In the genomic region with DNA sequence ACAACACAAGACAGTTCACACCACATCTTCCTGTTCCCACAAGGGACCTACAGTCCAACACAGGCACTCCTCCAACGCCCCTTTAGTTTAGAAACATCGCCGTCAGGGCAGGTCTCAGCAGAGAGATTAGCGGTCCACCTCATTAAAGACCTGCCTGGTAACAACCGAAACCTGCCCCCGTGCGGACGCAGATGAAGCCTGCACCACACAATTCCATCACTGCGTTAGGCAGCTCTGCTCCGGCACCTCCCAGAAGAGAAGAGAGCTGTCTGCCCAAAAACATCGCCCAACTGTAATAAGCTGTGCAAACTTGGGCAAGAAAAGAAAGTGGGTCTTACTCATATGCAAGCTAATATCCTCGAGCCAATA, we compare ENCODE assay signal across 15 cellular contexts.
"Had no signal": no experiment of that assay in that cellular context is flagged by ENCODE, and none has a peak within 500 bp of the region (broad histone marks: within the 10 kb centered on the region; RNA-seq: fewer than 3 reads in every experiment).

No MANE protein-coding gene starts in this region.

- H3K36me3 Mint-ChIP-seq: activated naive CD8-positive, alpha-beta T cell treated with anti-CD3 and anti-CD28 coated beads, Interleukin-2, amount 10 ng/mL, durations not matched to agents 7 days and 5 days had no signal

- H3K27me3 Mint-ChIP-seq: activated naive CD8-positive, alpha-beta T cell treated with anti-CD3 and anti-CD28 coated beads, Interleukin-2, amount 10 ng/mL, durations not matched to agents 7 days and 5 days; stimulated activated naive CD8-positive, alpha-beta T cell treated with anti-CD3 and anti-CD28 coated beads, Interleukin-15, amount 100 ng/mL, for 72 hours had no signal

- ATAC-seq: gastroesophageal sphincter; pancreas; stimulated activated naive CD8-positive, alpha-beta T cell treated with anti-CD3 and anti-CD28 coated beads, Interleukin-15, amount 100 ng/mL, for 72 hours had no signal

- H3K4me3 Mint-ChIP-seq: activated naive CD8-positive, alpha-beta T cell treated with anti-CD3 and anti-CD28 coated beads, Interleukin-2, amount 10 ng/mL, durations not matched to agents 7 days and 5 days; stimulated activated naive CD8-positive, alpha-beta T cell treated with anti-CD3 and anti-CD28 coated beads, Interleukin-15, amount 100 ng/mL, for 72 hours had no signal

- H3K27me3 ChIP-seq: gastroesophageal sphincter, pancreas had no signal

- H3K27ac Mint-ChIP-seq: activated naive CD8-positive, alpha-beta T cell treated with anti-CD3 and anti-CD28 coated beads, Interleukin-2, amount 10 ng/mL, durations not matched to agents 7 days and 5 days had no signal

- H3K36me3 ChIP-seq: pancreas, thoracic aorta had no signal

- H3K4me3 ChIP-seq: gastroesophageal sphincter, left ventricle myocardium inferior, pancreas, thoracic aorta had no signal

- DNase-seq: activated CD4-positive, alpha-beta T cell treated with anti-CD3 and anti-CD28 coated beads for 1 hour; activated CD4-positive, alpha-beta T cell treated with anti-CD3 and anti-CD28 coated beads, Interleukin-2, amount 50 U/mL, for 48 hours; activated naive CD8-positive, alpha-beta T cell treated with anti-CD3 and anti-CD28 coated beads, Interleukin-2, amount 10 ng/mL, durations not matched to agents 7 days and 5 days; anterior cingulate cortex; effector CD4-positive, alpha-beta T cell; islet precursor cell; left ventricle myocardium inferior; mesendoderm; pancreas; stimulated activated CD4-positive, alpha-beta T cell treated with anti-CD3 and anti-CD28 coated beads, Interleukin-15, amount 100 ng/mL, for 24 hours; stimulated activated CD4-positive, alpha-beta T cell treated with anti-CD3 and anti-CD28 coated beads, Interleukin-4, amount 100 ng/mL, for 4 hours; stimulated activated naive CD8-positive, alpha-beta T cell treated with anti-CD3 and anti-CD28 coated beads, Interleukin-15, amount 100 ng/mL, for 72 hours; T-helper 9 cell had no signal

- H3K9me3 Mint-ChIP-seq: activated naive CD8-positive, alpha-beta T cell treated with anti-CD3 and anti-CD28 coated beads, Interleukin-2, amount 10 ng/mL, durations not matched to agents 7 days and 5 days; stimulated activated naive CD8-positive, alpha-beta T cell treated with anti-CD3 and anti-CD28 coated beads, Interleukin-15, amount 100 ng/mL, for 72 hours had no signal

- H3K27ac ChIP-seq: gastroesophageal sphincter, left ventricle myocardium inferior, pancreas, thoracic aorta had no signal
